29 cellular contexts compared by ENCODE assay signal in the genomic region with DNA sequence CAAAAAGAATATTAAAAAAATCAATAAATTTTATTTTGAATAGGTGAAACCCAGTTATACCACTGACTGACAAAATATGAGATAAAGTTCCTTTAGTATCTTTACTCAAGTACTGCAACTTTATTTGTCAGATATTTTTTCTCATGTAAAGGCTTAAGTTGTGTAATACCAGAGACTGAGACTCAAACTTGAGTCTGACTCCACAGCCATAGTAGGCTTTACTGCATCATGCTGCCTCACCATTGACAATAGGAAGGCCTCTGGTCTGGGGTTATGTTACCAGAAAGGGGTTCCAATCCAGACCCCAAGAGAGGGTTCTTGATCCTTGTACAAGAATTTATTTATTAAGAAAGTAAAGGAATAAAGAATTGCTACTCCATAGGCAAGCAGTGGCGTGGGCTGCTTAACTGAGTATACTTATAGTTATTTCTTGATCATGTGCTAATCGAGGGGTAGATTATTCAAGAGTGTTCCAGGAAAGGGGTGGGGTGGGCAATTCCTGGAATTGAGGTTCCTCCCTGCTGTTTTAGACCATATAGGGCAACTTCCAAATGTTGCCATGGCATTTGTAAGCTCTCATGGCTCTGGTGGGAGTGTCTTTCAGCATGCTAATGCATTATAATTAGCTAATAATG.
"Had no signal": no experiment of that assay in that cellular context is flagged by ENCODE, and none has a peak within 500 bp of the region (broad histone marks: within the 10 kb centered on the region; RNA-seq: fewer than 3 reads in every experiment).

No MANE protein-coding gene starts in this region.

- FAIRE-seq: endothelial cell of umbilical vein had no signal

- DNase-seq: dermis blood vessel endothelial cell; effector memory CD4-positive, alpha-beta T cell; foreskin fibroblast; gastrocnemius medialis; head of caudate nucleus; left cardiac atrium; left lung; mesenchymal stem cell; mucosa of descending colon; naive B cell; stimulated activated CD4-positive, alpha-beta T cell treated with anti-CD3 and anti-CD28 coated beads, Interleukin-12 subunit alpha, Interleukin-12 subunit beta, amount 100 ng/mL, for 4 hours; stimulated activated CD4-positive, alpha-beta T cell treated with anti-CD3 and anti-CD28 coated beads, Interleukin-1b, Interleukin-23, amount 100 ng/mL, for 48 hours; stimulated activated CD4-positive, alpha-beta T cell treated with anti-CD3 and anti-CD28 coated beads, Interleukin-4, amount 100 ng/mL, for 1 hour; stimulated activated CD8-positive, alpha-beta memory T cell treated with anti-CD3 and anti-CD28 coated beads, Interleukin-4, amount 100 ng/mL, for 48 hours; stimulated activated naive CD4-positive, alpha-beta T cell; stimulated activated naive CD8-positive, alpha-beta T cell treated with anti-CD3 and anti-CD28 coated beads, Interleukin-15, amount 100 ng/mL, for 72 hours; transverse colon; upper lobe of right lung; uterus had no signal

- H3K36me3 ChIP-seq: gastrocnemius medialis, left lung, neutrophil, prostate gland, right atrium auricular region, suprapubic skin, transverse colon, upper lobe of right lung, uterus had no signal

- H3K4me3 ChIP-seq: coronary artery, gastrocnemius medialis, left lung, mucosa of descending colon, prostate gland, right atrium auricular region, smooth muscle cell, suprapubic skin, transverse colon, upper lobe of right lung, uterus had no signal

- ATAC-seq: esophagus mucosa; gastrocnemius medialis; left cardiac atrium; left lung; mucosa of descending colon; natural killer cell treated with Interleukin-12 subunit alpha and Interleukin-12 subunit beta and Interleukin-15 and Interleukin-18, amount 100 ng/mL, for 72 hours; sciatic nerve; stimulated activated naive CD8-positive, alpha-beta T cell treated with anti-CD3 and anti-CD28 coated beads, Interleukin-15, amount 100 ng/mL, for 72 hours; upper lobe of right lung had no signal

- H3K27me3 ChIP-seq: gastrocnemius medialis, left lung, neutrophil, right atrium auricular region, suprapubic skin, transverse colon, upper lobe of right lung, uterus had no signal
